17 cellular contexts compared by ENCODE assay signal in genomic region chr21:25466470-25466869, GRCh38.
DNase-seq lines count a peak whose midpoint lies in the region; ATAC-seq, FAIRE-seq and TF ChIP-seq lines count a peak whose summit lies in the region.
"Had no signal": no experiment of that assay in that cellular context is flagged by ENCODE, and none has a peak within 500 bp of the region (broad histone marks: within the 10 kb centered on the region; RNA-seq: fewer than 3 reads in every experiment).

No MANE protein-coding gene starts in this region.

- peak; percentile 96 for TF ChIP-seq POLR2A in GM12891 (IDR thresholded peaks at IDR 0.05; ENCODE audit: low read depth, low read length)

- no peaks in the 10 kb centered on the region for H3K36me3 ChIP-seq in MM.1S (replicated peaks; ENCODE audit: insufficient read depth, low read length)
- H3K36me3 ChIP-seq: BLaER1 had no signal

- H3K27me3 Mint-ChIP-seq in activated CD4-positive, alpha-beta T cell treated with anti-CD3 and anti-CD28 coated beads for 36 hours: no peaks in the 10 kb centered on the region
- no peaks in the 10 kb centered on the region for H3K27me3 Mint-ChIP-seq in activated CD4-positive, alpha-beta T cell treated with anti-CD3 and anti-CD28 coated beads, Interleukin-2, amount 10 ng/mL, durations not matched to agents 7 days and 5 days
- H3K27me3 Mint-ChIP-seq in activated naive CD8-positive, alpha-beta T cell treated with anti-CD3 and anti-CD28 coated beads for 36 hours: no peaks in the 10 kb centered on the region
- no peaks in the 10 kb centered on the region for H3K27me3 Mint-ChIP-seq in endothelial cell (ENCODE audit: unreplicated experiment)
- H3K27me3 Mint-ChIP-seq: CD8-positive, alpha-beta memory T cell had no signal

- intact Hi-C loops in activated CD4-positive, alpha-beta T cell treated with anti-CD3 and anti-CD28 coated beads for 36 hours (cut with DNase I, micrococcal nuclease): no loop called here

- H3K4me3 ChIP-seq in MM.1S (ENCODE audit: low read length): no peak overlapping the region
- H3K4me3 ChIP-seq: BLaER1 had no signal

- no peak for ATAC-seq in activated CD4-positive, alpha-beta T cell treated with anti-CD3 and anti-CD28 coated beads for 36 hours
- ATAC-seq: HCT116 had no signal

- H3K9me3 Mint-ChIP-seq in activated CD4-positive, alpha-beta T cell treated with anti-CD3 and anti-CD28 coated beads for 36 hours (ENCODE audit: low read depth): peaks cover 12% of the 10 kb centered on the region
- peaks cover 12% of the 10 kb centered on the region for H3K9me3 Mint-ChIP-seq in activated CD4-positive, alpha-beta T cell treated with anti-CD3 and anti-CD28 coated beads, Interleukin-2, amount 10 ng/mL, durations not matched to agents 7 days and 5 days
- peaks cover 26% of the 10 kb centered on the region for H3K9me3 Mint-ChIP-seq in activated naive CD8-positive, alpha-beta T cell treated with anti-CD3 and anti-CD28 coated beads for 36 hours
- H3K9me3 Mint-ChIP-seq in endothelial cell (ENCODE audit: unreplicated experiment): no peaks in the 10 kb centered on the region
- H3K9me3 Mint-ChIP-seq: CD8-positive, alpha-beta memory T cell had no signal

- peak; percentile 6 for DNase-seq in activated CD4-positive, alpha-beta T cell treated with anti-CD3 and anti-CD28 coated beads for 36 hours
- DNase-seq in activated CD4-positive, alpha-beta T cell treated with anti-CD3 and anti-CD28 coated beads, Interleukin-2, amount 10 ng/mL, durations not matched to agents 7 days and 5 days: no peak
- DNase-seq in GM12891 (ENCODE audit: insufficient read length, low spot score) (no peak), MM.1S (no peak), dermis blood vessel endothelial cell (no peak), endothelial cell (ENCODE audit: low spot score) (no peak), ACHN (no peak)
- no peak for DNase-seq in activated naive CD8-positive, alpha-beta T cell treated with anti-CD3 and anti-CD28 coated beads for 36 hours
- DNase-seq: Caco-2; CD8-positive, alpha-beta memory T cell; DND-41; GDM1; IMR-90 had no signal

- no peaks in the 10 kb centered on the region for H3K79me2 ChIP-seq in MM.1S (ENCODE audit: low read length)

- no peak overlapping the region for H3K9ac ChIP-seq in MM.1S (ENCODE audit: low read length)
- H3K9ac ChIP-seq: BLaER1 had no signal

- peaks cover 4% of the 10 kb centered on the region; the same call in 1 of the 2 replicates for H3K4me1 ChIP-seq in MM.1S (ENCODE audit: low read length)
- H3K4me1 ChIP-seq: BLaER1, Caco-2 had no signal

- H2AFZ ChIP-seq in MM.1S (ENCODE audit: low read length): 0 out of 2 replicates have a peak overlapping the region, but pooled peaks have one; percentile 16

- peak; percentile 69 for FAIRE-seq in GM12891 (lab: Jason Lieb, UNC)
- FAIRE-seq: H54 had no signal

- peaks cover 68% of the 10 kb centered on the region for H3K4me1 Mint-ChIP-seq in activated CD4-positive, alpha-beta T cell treated with anti-CD3 and anti-CD28 coated beads for 36 hours
- peaks cover 34% of the 10 kb centered on the region for H3K4me1 Mint-ChIP-seq in activated CD4-positive, alpha-beta T cell treated with anti-CD3 and anti-CD28 coated beads, Interleukin-2, amount 10 ng/mL, durations not matched to agents 7 days and 5 days
- H3K4me1 Mint-ChIP-seq in activated naive CD8-positive, alpha-beta T cell treated with anti-CD3 and anti-CD28 coated beads for 36 hours: peaks cover 61% of the 10 kb centered on the region
- no peaks in the 10 kb centered on the region for H3K4me1 Mint-ChIP-seq in endothelial cell (ENCODE audit: unreplicated experiment)

- no peak overlapping the region for H3K4me2 ChIP-seq in MM.1S (ENCODE audit: low read depth, low read length)
- H3K4me2 ChIP-seq: BLaER1 had no signal

- peaks cover 41% of the 10 kb centered on the region for H3K36me3 Mint-ChIP-seq in activated CD4-positive, alpha-beta T cell treated with anti-CD3 and anti-CD28 coated beads for 36 hours (ENCODE audit: low read depth)
- peaks cover 4% of the 10 kb centered on the region for H3K36me3 Mint-ChIP-seq in activated CD4-positive, alpha-beta T cell treated with anti-CD3 and anti-CD28 coated beads, Interleukin-2, amount 10 ng/mL, durations not matched to agents 7 days and 5 days (ENCODE audit: low read depth)
- peaks cover 50% of the 10 kb centered on the region for H3K36me3 Mint-ChIP-seq in activated naive CD8-positive, alpha-beta T cell treated with anti-CD3 and anti-CD28 coated beads for 36 hours
- no peaks in the 10 kb centered on the region for H3K36me3 Mint-ChIP-seq in endothelial cell (ENCODE audit: low read depth, unreplicated experiment)
- H3K36me3 Mint-ChIP-seq: CD8-positive, alpha-beta memory T cell had no signal

- peak overlapping the region; percentile 14 for H3K27ac Mint-ChIP-seq in activated CD4-positive, alpha-beta T cell treated with anti-CD3 and anti-CD28 coated beads for 36 hours
- no peak overlapping the region for H3K27ac Mint-ChIP-seq in activated CD4-positive, alpha-beta T cell treated with anti-CD3 and anti-CD28 coated beads, Interleukin-2, amount 10 ng/mL, durations not matched to agents 7 days and 5 days
- peak overlapping the region; percentile 23 for H3K27ac Mint-ChIP-seq in activated naive CD8-positive, alpha-beta T cell treated with anti-CD3 and anti-CD28 coated beads for 36 hours
- H3K27ac Mint-ChIP-seq in endothelial cell (ENCODE audit: unreplicated experiment): no peak overlapping the region

- no peaks in the 10 kb centered on the region for H3K27me3 ChIP-seq in MM.1S (replicated peaks; ENCODE audit: insufficient read depth, low read length)
- H3K27me3 ChIP-seq: BLaER1 had no signal

- no peaks in the 10 kb centered on the region for H3K9me3 ChIP-seq in MM.1S (replicated peaks; ENCODE audit: insufficient read depth, low read length)
- H3K9me3 ChIP-seq: BLaER1, Caco-2 had no signal

- CTCF ChIA-PET in activated CD4-positive, alpha-beta T cell treated with anti-CD3 and anti-CD28 coated beads for 36 hours (lab: Charles Lee): interaction anchor here (0.6 to 1.3 kb wide), 6 partner anchors 11 to 59 kb away, joined by 3 to 6 read pairs (median 4); no protein-coding TSS in a partner anchor
- CTCF ChIA-PET in activated CD4-positive, alpha-beta T cell treated with anti-CD3 and anti-CD28 coated beads, Interleukin-2, amount 10 ng/mL, durations not matched to agents 7 days and 5 days (lab: Charles Lee): interaction anchor here (0.9 to 1.2 kb wide), 4 partner anchors 12 to 102 kb away, joined by 3 to 4 read pairs (median 4); no protein-coding TSS in a partner anchor

- H3K4me3 Mint-ChIP-seq in activated CD4-positive, alpha-beta T cell treated with anti-CD3 and anti-CD28 coated beads for 36 hours: no peak overlapping the region
- no peak overlapping the region for H3K4me3 Mint-ChIP-seq in activated CD4-positive, alpha-beta T cell treated with anti-CD3 and anti-CD28 coated beads, Interleukin-2, amount 10 ng/mL, durations not matched to agents 7 days and 5 days
- no peak overlapping the region for H3K4me3 Mint-ChIP-seq in activated naive CD8-positive, alpha-beta T cell treated with anti-CD3 and anti-CD28 coated beads for 36 hours
- no peak overlapping the region for H3K4me3 Mint-ChIP-seq in endothelial cell (ENCODE audit: unreplicated experiment)
- H3K4me3 Mint-ChIP-seq: CD8-positive, alpha-beta memory T cell had no signal

- TF ChIP-seq CTCF in MM.1S (IDR thresholded peaks at IDR 0.05; ENCODE audit: low read length): no peak
- TF ChIP-seq CTCF in endothelial cell (IDR thresholded peaks at IDR 0.05; ENCODE audit: unreplicated experiment): no peak

- H3F3A ChIP-seq in MM.1S (ENCODE audit: insufficient read depth, low read length): 0 out of 2 replicates have a peak, but pooled peaks cover 4% of the 10 kb centered on the region

- in situ Hi-C loops in ACHN (cut with HindIII; ENCODE audit: low pct_ligation_motif_present, low pct_unique_long_range_greater_than_20kb, low sequenced_read_pairs): no loop called here

- H4K20me1 ChIP-seq in MM.1S (ENCODE audit: insufficient read depth, low read length): no peaks in the 10 kb centered on the region
- H4K20me1 ChIP-seq: BLaER1 had no signal

- H3K9me2 ChIP-seq in MM.1S (replicated peaks; ENCODE audit: insufficient read depth, low read length): no peaks in the 10 kb centered on the region

- POLR2A ChIA-PET in activated CD4-positive, alpha-beta T cell treated with anti-CD3 and anti-CD28 coated beads for 36 hours (lab: Charles Lee): interaction anchor here (0.6 kb wide), 2 partner anchors 112 to 570 kb away, joined by 3 read pairs; no protein-coding TSS in a partner anchor
- POLR2A ChIA-PET in activated CD4-positive, alpha-beta T cell treated with anti-CD3 and anti-CD28 coated beads, Interleukin-2, amount 10 ng/mL, durations not matched to agents 7 days and 5 days (lab: Charles Lee): no interaction called here

- H3K27ac ChIP-seq in MM.1S (ENCODE audit: low read length): no peak overlapping the region
- H3K27ac ChIP-seq: 22Rv1, BLaER1 had no signal

TF ChIP-seq in GM12891, 5 proteins besides CTCF, POLR2A, EP300 and RAD21:
- TF ChIP-seq TAF1 (IDR thresholded peaks at IDR 0.05; ENCODE audit: low read depth, low read length) (peak; percentile 71; the same call in 1 of the 2 replicates), POLR2AphosphoS5 (IDR thresholded peaks at IDR 0.05; ENCODE audit: low read depth, low read length) (peak; percentile 97), PAX5 (IDR thresholded peaks at IDR 0.05; ENCODE audit: insufficient read depth, low read length, severe bottlenecking) (no peak)

Comparison
In these comparisons a context has a peak if more than half of its experiments do, and no peak if none do; other contexts are left out.
1. H3K27ac Mint-ChIP-seq: peak in activated CD4-positive, alpha-beta T cell treated with anti-CD3 and anti-CD28 coated beads for 36 hours (single experiment) and activated naive CD8-positive, alpha-beta T cell treated with anti-CD3 and anti-CD28 coated beads for 36 hours (single experiment); none in activated CD4-positive, alpha-beta T cell treated with anti-CD3 and anti-CD28 coated beads, Interleukin-2, amount 10 ng/mL, durations not matched to agents 7 days and 5 days (single experiment) and endothelial cell (single experiment).